In genomic region chr18:38491195-38491594, GRCh38 we compare ENCODE assay signal across 25 cellular contexts.
"Had no signal": no experiment of that assay in that cellular context is flagged by ENCODE, and none has a peak within 500 bp of the region (broad histone marks: within the 10 kb centered on the region; RNA-seq: fewer than 3 reads in every experiment).

No MANE protein-coding gene starts in this region.

- H3K27ac Mint-ChIP-seq: dendritic cell treated with granulocyte-macrophage colony-stimulating factor and Interleukin-4, amounts not matched to agents 40 ng/mL and 50 ng/mL, for 4 days; effector memory CD8-positive, alpha-beta T cell; endodermal cell had no signal

- DNase-seq: colonic mucosa; cortex of kidney; dermis blood vessel endothelial cell; dorsolateral prefrontal cortex; effector CD4-positive, alpha-beta T cell; effector CD8-positive, alpha-beta T cell; effector memory CD4-positive, alpha-beta T cell; effector memory CD8-positive, alpha-beta T cell; endodermal cell; erythroblast; esophagus squamous epithelium; foreskin fibroblast; foreskin keratinocyte; foreskin melanocyte; gastrocnemius medialis; glutamatergic neuron; head of caudate nucleus; heart left ventricle; heart right ventricle had no signal

- H3K4me3 ChIP-seq: colonic mucosa, coronary artery, dorsolateral prefrontal cortex, esophagus muscularis mucosa, esophagus squamous epithelium, gastrocnemius medialis, gastroesophageal sphincter, heart left ventricle, heart right ventricle had no signal

- H3K4me1 ChIP-seq: colonic mucosa, esophagus muscularis mucosa, esophagus squamous epithelium, gastrocnemius medialis, heart left ventricle, heart right ventricle had no signal

- H3K9me3 Mint-ChIP-seq: endodermal cell had no signal

- H3K27ac ChIP-seq: colonic mucosa, coronary artery, dorsolateral prefrontal cortex, epithelial cell of prostate, esophagus muscularis mucosa, esophagus squamous epithelium, foreskin keratinocyte, gastrocnemius medialis, gastroesophageal sphincter, heart left ventricle, heart right ventricle had no signal

- H3K4me3 Mint-ChIP-seq: dendritic cell treated with granulocyte-macrophage colony-stimulating factor and Interleukin-4, amounts not matched to agents 40 ng/mL and 50 ng/mL, for 4 days; effector memory CD8-positive, alpha-beta T cell; endodermal cell had no signal

- H3K9me3 ChIP-seq: colonic mucosa, esophagus muscularis mucosa, esophagus squamous epithelium, gastrocnemius medialis, gastroesophageal sphincter, heart left ventricle, heart right ventricle had no signal

- H3K36me3 ChIP-seq: colonic mucosa, esophagus muscularis mucosa, esophagus squamous epithelium, gastrocnemius medialis, gastroesophageal sphincter, heart left ventricle, heart right ventricle had no signal

- H3K27me3 Mint-ChIP-seq: dendritic cell treated with granulocyte-macrophage colony-stimulating factor and Interleukin-4, amounts not matched to agents 40 ng/mL and 50 ng/mL, for 4 days; effector memory CD8-positive, alpha-beta T cell had no signal

- ATAC-seq: effector memory CD8-positive, alpha-beta T cell; esophagus mucosa; foreskin keratinocyte; gastrocnemius medialis; gastroesophageal sphincter; heart left ventricle; heart right ventricle had no signal

- H3K27me3 ChIP-seq: colonic mucosa, esophagus muscularis mucosa, esophagus squamous epithelium, foreskin keratinocyte, gastrocnemius medialis, gastroesophageal sphincter, heart left ventricle, heart right ventricle had no signal
